Comparison of ENCODE assay signal across 8 cellular contexts in the genomic region with DNA sequence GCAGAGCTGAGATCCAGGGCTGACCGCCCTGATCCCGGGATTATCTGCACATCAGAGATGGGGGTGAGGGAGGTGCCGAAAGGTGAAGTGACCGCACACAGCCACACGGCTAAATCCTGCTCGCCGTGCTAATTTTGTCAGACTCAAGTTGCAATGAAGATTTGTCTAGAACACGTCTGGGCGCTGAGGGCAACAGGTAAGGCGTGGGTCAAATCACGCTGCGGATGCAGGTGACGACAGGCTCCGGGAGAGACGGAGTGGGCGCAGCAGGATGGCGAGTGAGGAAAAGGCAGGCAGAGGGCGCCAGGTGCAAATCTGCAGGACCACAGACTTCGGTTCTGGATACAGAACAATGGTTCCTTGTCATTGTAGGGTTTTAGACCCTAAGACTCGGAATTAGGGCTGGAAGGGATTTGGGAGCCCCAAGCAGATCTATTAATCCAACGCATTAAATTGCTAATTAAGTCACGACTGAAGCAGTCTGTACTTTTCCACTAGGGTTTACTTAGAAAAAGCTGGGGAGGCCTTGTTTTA. TPM values are rescaled to one million over a fixed set of nuclear protein-coding genes. Genes with fewer than 3 reads are reported as not detected.
DNase-seq lines count a peak whose midpoint lies in the region; ATAC-seq and TF ChIP-seq lines count a peak whose summit lies in the region.

No MANE protein-coding gene starts in this region.

- DNase-seq in NCI-H2081 (lab: John Stamatoyannopoulos, UW), result peak; percentile 20 to 46
- no peak for DNase-seq in NCI-H2081 treated with DMSO at 0.1 percent for 48 hours (lab: John Stamatoyannopoulos, UW)
- peak; percentile 59 for DNase-seq in NCI-H526 treated with DMSO at 0.1 percent for 48 hours (lab: John Stamatoyannopoulos, UW)
- peak; percentile 66 for DNase-seq in epithelial cell of esophagus (ENCODE audit: low read depth)
- peak in 3 of 5 donors; percentile 38 to 63 (median 49) for DNase-seq in ovary
- no peak for DNase-seq in putamen (ENCODE audit: low spot score)

- 25 to 37% (median 34%) methylated on average over 22 of the region's 22 CpGs for WGBS in ovary, 3 donors

- H3K27ac ChIP-seq in ovary, result no peak overlapping the region

- ATAC-seq in HG03097 (IDR thresholded peaks at IDR 0.05; ENCODE audit: low FRiP score, unreplicated experiment) (no peak), HG03442 (IDR thresholded peaks at IDR 0.05; ENCODE audit: unreplicated experiment) (no peak)

- peak; percentile 63 for TF ChIP-seq CTCF in epithelial cell of esophagus (IDR thresholded peaks at IDR 0.05; ENCODE audit: insufficient read depth, low read depth, low read length, missing control alignments)
- TF ChIP-seq CTCF in ovary (IDR thresholded peaks at IDR 0.05), result peak in 2 of 3 donors; percentile 9 to 24

- H3K36me3 ChIP-seq in ovary, result no peaks in the 10 kb centered on the region

- TF ChIP-seq POLR2A in ovary (IDR thresholded peaks at IDR 0.05), result no peak

- no peaks in the 10 kb centered on the region for H3K9me3 ChIP-seq in ovary

- H3K27me3 ChIP-seq in ovary, result no peaks in the 10 kb centered on the region

- intact Hi-C loops in ovary (cut with DNase I), result no loop called here

- peaks cover 10% of the 10 kb centered on the region for H3K4me1 ChIP-seq in ovary (ENCODE audit: insufficient read depth)

- TF ChIP-seq EP300 in ovary (IDR thresholded peaks at IDR 0.05), result no peak

- no peak overlapping the region for H3K4me3 ChIP-seq in epithelial cell of esophagus (ENCODE audit: low read length)
- no peak overlapping the region for H3K4me3 ChIP-seq in ovary

RNA-seq across cellular contexts. Expression of gene TBC1D14, which starts 1.9 kb away (rescaled TPM):
- 10 to 100 TPM; 19.9 to 39.6 (median 34.4) TPM for total RNA-seq in ovary
- polyA plus RNA-seq in ovary, result 10 to 100 TPM; 24.7 to 40.0 TPM

Comparison
In these comparisons a context has a peak if more than half of its experiments do, and no peak if none do; other contexts are left out.
1. DNase-seq: peak in NCI-H2081 (2 of 2), NCI-H526 treated with DMSO at 0.1 percent for 48 hours (single experiment), epithelial cell of esophagus (single experiment) and ovary (3 of 5); none in NCI-H2081 treated with DMSO at 0.1 percent for 48 hours (single experiment) and putamen (single experiment).